14 cellular contexts compared by ENCODE assay signal in the genomic region with DNA sequence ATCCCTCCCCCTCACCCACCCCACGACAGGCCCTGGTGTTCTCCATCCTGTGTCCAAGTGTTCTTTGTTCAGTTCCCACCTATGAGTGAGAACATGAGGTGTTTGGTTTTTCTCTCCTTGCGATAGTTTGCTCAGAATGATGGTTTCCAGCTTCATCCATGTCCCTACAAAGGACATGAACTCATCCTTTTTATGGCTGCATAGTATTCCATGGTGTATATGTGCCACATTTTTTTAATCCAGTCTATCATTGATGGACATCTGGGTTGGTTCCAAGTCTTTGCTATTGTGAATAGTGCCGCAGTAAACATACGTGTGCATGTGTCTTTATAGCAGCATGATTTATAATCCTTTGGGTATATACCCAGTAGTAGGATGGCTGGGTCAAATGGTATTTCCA. TPM values are rescaled to one million over a fixed set of nuclear protein-coding genes. Genes with fewer than 3 reads are reported as not detected.
"Had no signal": no experiment of that assay in that cellular context is flagged by ENCODE, and none has a peak within 500 bp of the region (broad histone marks: within the 10 kb centered on the region; RNA-seq: fewer than 3 reads in every experiment).

No MANE protein-coding gene starts in this region.

RNA-seq across cellular contexts. Expression of a gene that starts 16.2 kb away (rescaled TPM):
- total RNA-seq: activated CD4-positive, alpha-beta memory T cell treated with anti-CD3 and anti-CD28 coated beads for 36 hours; activated CD4-positive, alpha-beta memory T cell treated with anti-CD3 and anti-CD28 coated beads, Interleukin-2, amount 10 ng/mL, durations not matched to agents 7 days and 5 days; activated CD4-positive, alpha-beta T cell treated with anti-CD3 and anti-CD28 coated beads for 36 hours; activated CD4-positive, alpha-beta T cell treated with anti-CD3 and anti-CD28 coated beads, Interleukin-2, amount 10 ng/mL, durations not matched to agents 24 days and 14 days; activated CD4-positive, alpha-beta T cell treated with anti-CD3 and anti-CD28 coated beads, Interleukin-2, amount 10 ng/mL, durations not matched to agents 7 days and 5 days; activated CD8-positive, alpha-beta memory T cell treated with anti-CD3 and anti-CD28 coated beads for 36 hours; activated CD8-positive, alpha-beta memory T cell treated with anti-CD3 and anti-CD28 coated beads, Interleukin-2, amount 10 ng/mL, durations not matched to agents 7 days and 5 days; activated CD8-positive, alpha-beta T cell treated with anti-CD3 and anti-CD28 coated beads for 36 hours; activated CD8-positive, alpha-beta T cell treated with anti-CD3 and anti-CD28 coated beads, Interleukin-2, amount 10 ng/mL, durations not matched to agents 7 days and 5 days; T-helper 1 cell treated with Interleukin-12 subunit alpha and Interleukin-12 subunit beta and Interleukin-4 antibody, amounts not matched to agents 30 ng/mL and 1 ng/mL, for 36 hours; T-helper 2 cell treated with Interferon-gamma antibody and Interleukin-4, amounts not matched to agents 100 ng/mL and 5 ng/mL, for 36 hours had no signal

RNA-seq across cellular contexts. Expression of a gene that starts 26.1 kb away (rescaled TPM):
- total RNA-seq: activated B cell treated with CpG ODN at 0.5 μM for 24 hours; activated CD4-positive, alpha-beta memory T cell treated with anti-CD3 and anti-CD28 coated beads for 36 hours; activated CD4-positive, alpha-beta memory T cell treated with anti-CD3 and anti-CD28 coated beads, Interleukin-2, amount 10 ng/mL, durations not matched to agents 7 days and 5 days; activated CD4-positive, alpha-beta T cell treated with anti-CD3 and anti-CD28 coated beads for 36 hours; activated CD4-positive, alpha-beta T cell treated with anti-CD3 and anti-CD28 coated beads, Interleukin-2, amount 10 ng/mL, durations not matched to agents 7 days and 5 days; activated CD8-positive, alpha-beta memory T cell treated with anti-CD3 and anti-CD28 coated beads for 36 hours; activated CD8-positive, alpha-beta memory T cell treated with anti-CD3 and anti-CD28 coated beads, Interleukin-2, amount 10 ng/mL, durations not matched to agents 7 days and 5 days; activated CD8-positive, alpha-beta T cell treated with anti-CD3 and anti-CD28 coated beads for 36 hours; activated CD8-positive, alpha-beta T cell treated with anti-CD3 and anti-CD28 coated beads, Interleukin-2, amount 10 ng/mL, durations not matched to agents 7 days and 5 days; T-helper 17 cell; T-helper 2 cell treated with Interferon-gamma antibody and Interleukin-4, amounts not matched to agents 100 ng/mL and 5 ng/mL, for 36 hours had no signal

RNA-seq across cellular contexts. Expression of a gene that starts 27.1 kb away (rescaled TPM):
- total RNA-seq: activated CD4-positive, alpha-beta memory T cell treated with anti-CD3 and anti-CD28 coated beads for 36 hours; activated CD4-positive, alpha-beta memory T cell treated with anti-CD3 and anti-CD28 coated beads, Interleukin-2, amount 10 ng/mL, durations not matched to agents 7 days and 5 days; activated CD4-positive, alpha-beta T cell treated with anti-CD3 and anti-CD28 coated beads for 36 hours; activated CD4-positive, alpha-beta T cell treated with anti-CD3 and anti-CD28 coated beads, Interleukin-2, amount 10 ng/mL, durations not matched to agents 24 days and 14 days; activated CD4-positive, alpha-beta T cell treated with anti-CD3 and anti-CD28 coated beads, Interleukin-2, amount 10 ng/mL, durations not matched to agents 7 days and 5 days; activated CD8-positive, alpha-beta memory T cell treated with anti-CD3 and anti-CD28 coated beads for 36 hours; activated CD8-positive, alpha-beta memory T cell treated with anti-CD3 and anti-CD28 coated beads, Interleukin-2, amount 10 ng/mL, durations not matched to agents 7 days and 5 days; activated CD8-positive, alpha-beta T cell treated with anti-CD3 and anti-CD28 coated beads for 36 hours; activated CD8-positive, alpha-beta T cell treated with anti-CD3 and anti-CD28 coated beads, Interleukin-2, amount 10 ng/mL, durations not matched to agents 7 days and 5 days; T-helper 1 cell treated with Interleukin-12 subunit alpha and Interleukin-12 subunit beta and Interleukin-4 antibody, amounts not matched to agents 30 ng/mL and 1 ng/mL, for 36 hours; T-helper 2 cell treated with Interferon-gamma antibody and Interleukin-4, amounts not matched to agents 100 ng/mL and 5 ng/mL, for 36 hours had no signal

RNA-seq across cellular contexts. Expression of a gene that starts 35.6 kb away (rescaled TPM):
- total RNA-seq: activated B cell treated with CpG ODN at 0.5 μM for 24 hours; activated CD4-positive, alpha-beta memory T cell treated with anti-CD3 and anti-CD28 coated beads for 36 hours; activated CD4-positive, alpha-beta memory T cell treated with anti-CD3 and anti-CD28 coated beads, Interleukin-2, amount 10 ng/mL, durations not matched to agents 7 days and 5 days; activated CD4-positive, alpha-beta T cell treated with anti-CD3 and anti-CD28 coated beads for 36 hours; activated CD4-positive, alpha-beta T cell treated with anti-CD3 and anti-CD28 coated beads, Interleukin-2, amount 10 ng/mL, durations not matched to agents 24 days and 14 days; activated CD4-positive, alpha-beta T cell treated with anti-CD3 and anti-CD28 coated beads, Interleukin-2, amount 10 ng/mL, durations not matched to agents 7 days and 5 days; activated CD8-positive, alpha-beta memory T cell treated with anti-CD3 and anti-CD28 coated beads for 36 hours; activated CD8-positive, alpha-beta memory T cell treated with anti-CD3 and anti-CD28 coated beads, Interleukin-2, amount 10 ng/mL, durations not matched to agents 7 days and 5 days; activated CD8-positive, alpha-beta T cell treated with anti-CD3 and anti-CD28 coated beads for 36 hours; activated CD8-positive, alpha-beta T cell treated with anti-CD3 and anti-CD28 coated beads, Interleukin-2, amount 10 ng/mL, durations not matched to agents 7 days and 5 days; T-helper 1 cell treated with Interleukin-12 subunit alpha and Interleukin-12 subunit beta and Interleukin-4 antibody, amounts not matched to agents 30 ng/mL and 1 ng/mL, for 36 hours; T-helper 17 cell; T-helper 2 cell treated with Interferon-gamma antibody and Interleukin-4, amounts not matched to agents 100 ng/mL and 5 ng/mL, for 36 hours; WTC11 had no signal
